15 cellular contexts compared by ENCODE assay signal in the genomic region with DNA sequence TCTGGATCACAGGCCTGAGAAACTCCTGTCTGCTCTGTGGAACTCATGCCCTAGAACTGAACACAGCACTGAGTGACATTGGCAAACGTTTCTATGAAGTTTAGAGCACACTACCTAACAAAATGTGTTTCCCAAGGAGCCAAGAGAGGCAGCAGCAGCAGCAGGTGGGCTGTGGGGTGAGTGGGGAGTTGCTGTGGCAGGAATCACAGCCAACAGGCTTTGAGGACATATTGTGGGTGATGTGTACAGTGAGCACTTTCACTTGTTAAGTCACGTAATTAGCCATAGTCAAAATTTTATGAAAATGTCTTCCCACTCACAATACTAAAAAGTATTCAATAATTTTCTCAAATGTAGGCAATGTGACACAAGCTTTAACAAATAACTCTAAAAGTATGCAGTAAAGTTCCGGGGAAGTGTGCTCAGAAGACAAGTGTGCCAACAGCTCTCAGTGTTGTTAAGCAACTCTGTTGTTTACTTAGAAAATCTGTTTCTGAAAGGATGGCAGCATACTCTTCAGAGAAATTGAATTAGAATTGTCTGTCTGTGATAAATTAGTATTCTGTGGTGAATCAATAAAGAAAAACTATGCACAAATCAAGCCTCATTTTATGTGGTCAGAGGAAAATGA.
"Had no signal": no experiment of that assay in that cellular context is flagged by ENCODE, and none has a peak within 500 bp of the region (broad histone marks: within the 10 kb centered on the region; RNA-seq: fewer than 3 reads in every experiment).

No MANE protein-coding gene starts in this region.

- H3K4me3 Mint-ChIP-seq: activated CD4-positive, alpha-beta T cell treated with anti-CD3 and anti-CD28 coated beads, Interleukin-2, amount 10 ng/mL, durations not matched to agents 7 days and 5 days; activated naive CD4-positive, alpha-beta T cell treated with anti-CD3 and anti-CD28 coated beads for 36 hours; dendritic cell treated with granulocyte-macrophage colony-stimulating factor and Interleukin-4, amounts not matched to agents 40 ng/mL and 50 ng/mL, for 4 days; effector memory CD8-positive, alpha-beta T cell; memory B cell; nephron progenitor cell; T-helper 17 cell had no signal

- H3K9me3 Mint-ChIP-seq: nephron progenitor cell had no signal

- H3K27me3 ChIP-seq: heart left ventricle, suprapubic skin had no signal

- H3K9me3 ChIP-seq: heart left ventricle, suprapubic skin had no signal

- H3K27ac Mint-ChIP-seq: activated CD4-positive, alpha-beta T cell treated with anti-CD3 and anti-CD28 coated beads, Interleukin-2, amount 10 ng/mL, durations not matched to agents 7 days and 5 days; activated naive CD4-positive, alpha-beta T cell treated with anti-CD3 and anti-CD28 coated beads for 36 hours; dendritic cell treated with granulocyte-macrophage colony-stimulating factor and Interleukin-4, amounts not matched to agents 40 ng/mL and 50 ng/mL, for 4 days; effector memory CD8-positive, alpha-beta T cell; memory B cell; nephron progenitor cell; T-helper 17 cell had no signal

- H3K36me3 ChIP-seq: suprapubic skin had no signal

- DNase-seq: activated CD4-positive, alpha-beta T cell treated with anti-CD3 and anti-CD28 coated beads, Interleukin-2, amount 10 ng/mL, durations not matched to agents 7 days and 5 days; activated CD4-positive, CD25-positive, alpha-beta regulatory T cell; activated CD8-positive, alpha-beta memory T cell treated with anti-CD3 and anti-CD28 coated beads for 24 hours; activated naive CD4-positive, alpha-beta T cell treated with anti-CD3 and anti-CD28 coated beads for 36 hours; effector memory CD8-positive, alpha-beta T cell; erythroblast; heart left ventricle; nephron progenitor cell; stimulated activated CD4-positive, alpha-beta T cell treated with anti-CD3 and anti-CD28 coated beads, Interleukin-4, amount 100 ng/mL, for 1 hour; stimulated activated CD8-positive, alpha-beta memory T cell treated with anti-CD3 and anti-CD28 coated beads, Interleukin-4, amount 100 ng/mL, for 48 hours; stimulated activated naive CD8-positive, alpha-beta T cell treated with anti-CD3 and anti-CD28 coated beads, Interleukin-15, Interleukin-2, amounts not matched to agents 100 U/mL and 50 U/mL, for 24 hours; T-helper 17 cell had no signal

- H3K36me3 Mint-ChIP-seq: memory B cell had no signal

- H3K4me3 ChIP-seq: heart left ventricle, suprapubic skin had no signal

- H3K27ac ChIP-seq: heart left ventricle, suprapubic skin had no signal

- H3K4me1 Mint-ChIP-seq: activated CD4-positive, alpha-beta T cell treated with anti-CD3 and anti-CD28 coated beads, Interleukin-2, amount 10 ng/mL, durations not matched to agents 7 days and 5 days; memory B cell; T-helper 17 cell had no signal

- H3K27me3 Mint-ChIP-seq: activated CD4-positive, alpha-beta T cell treated with anti-CD3 and anti-CD28 coated beads, Interleukin-2, amount 10 ng/mL, durations not matched to agents 7 days and 5 days; dendritic cell treated with granulocyte-macrophage colony-stimulating factor and Interleukin-4, amounts not matched to agents 40 ng/mL and 50 ng/mL, for 4 days; effector memory CD8-positive, alpha-beta T cell; memory B cell; T-helper 17 cell had no signal
